Comparison of ENCODE assay signal across 11 cellular contexts in genomic region chrX:102154218-102154860, GRCh38. TPM values are rescaled to one million over a fixed set of nuclear protein-coding genes. Genes with fewer than 3 reads are reported as not detected.
DNase-seq lines count a peak whose midpoint lies in the region; ATAC-seq and TF ChIP-seq lines count a peak whose summit lies in the region.
"Had no signal": no experiment of that assay in that cellular context is flagged by ENCODE, and none has a peak within 500 bp of the region (broad histone marks: within the 10 kb centered on the region; RNA-seq: fewer than 3 reads in every experiment).

No MANE protein-coding gene starts in this region.

- H3K4me2 ChIP-seq in OCI-LY1 (ENCODE audit: low read length): no peak overlapping the region
- H3K4me2 ChIP-seq: BLaER1 had no signal

- 27% methylated on average over 11 of the region's 11 CpGs; no CpG with 5 or more reads in 1 of the 2 experiments for WGBS in endodermal cell (ENCODE audit: insufficient coverage in 1 of 2, insufficient read length in 1 of 2), 2 experiments
- WGBS in esophagus squamous epithelium, 2 donors: 0 to 19% methylated on average over 2 to 10 of the region's 11 CpGs

- no peaks in the 10 kb centered on the region for H3K9me2 ChIP-seq in OCI-LY1 (ENCODE audit: low read depth, low read length)

- H3K27me3 ChIP-seq in OCI-LY1 (ENCODE audit: insufficient read depth, low read length) (no peaks in the 10 kb centered on the region), endodermal cell (ENCODE audit: control insufficient read depth, insufficient read depth, low read length, poor library complexity, severe bottlenecking) (no peaks in the 10 kb centered on the region), esophagus squamous epithelium (peaks cover 0 to 5% (median 0%) of the 10 kb centered on the region in 4 donors)
- H3K27me3 ChIP-seq: BLaER1 had no signal

- peaks cover 10% of the 10 kb centered on the region for H3K4me1 Mint-ChIP-seq in endodermal cell

- no peaks in the 10 kb centered on the region for H3K36me3 ChIP-seq in OCI-LY1 (ENCODE audit: insufficient read depth, low read length)
- no peaks in the 10 kb centered on the region for H3K36me3 ChIP-seq in endodermal cell (ENCODE audit: control insufficient read depth, insufficient read depth, low read length)
- H3K36me3 ChIP-seq in esophagus squamous epithelium: no peaks in the 10 kb centered on the region
- H3K36me3 ChIP-seq: BLaER1 had no signal

- no peak for TF ChIP-seq POLR2A in esophagus squamous epithelium (IDR thresholded peaks at IDR 0.05)

- H3K79me2 ChIP-seq in OCI-LY1 (ENCODE audit: insufficient read depth, low read length): no peaks in the 10 kb centered on the region

- no peak for ATAC-seq in GM19455 (IDR thresholded peaks at IDR 0.05; ENCODE audit: unreplicated experiment)
- ATAC-seq in HG02588 (IDR thresholded peaks at IDR 0.05; ENCODE audit: unreplicated experiment): no peak

- H2AFZ ChIP-seq in OCI-LY1 (ENCODE audit: low read length): no peak overlapping the region

- no peaks in the 10 kb centered on the region for H3K27me3 Mint-ChIP-seq in endodermal cell (ENCODE audit: insufficient read depth)

- intact Hi-C loops in esophagus squamous epithelium (cut with DNase I): no loop called here

- H3K36me3 Mint-ChIP-seq in endodermal cell (ENCODE audit: low read depth): peaks cover 3% of the 10 kb centered on the region

- H3K9me3 Mint-ChIP-seq in endodermal cell: peaks cover 49% of the 10 kb centered on the region

- no peaks in the 10 kb centered on the region for H4K20me1 ChIP-seq in OCI-LY1 (ENCODE audit: insufficient read depth, low read length)
- H4K20me1 ChIP-seq: BLaER1 had no signal

- H3K27ac ChIP-seq in OCI-LY1 (ENCODE audit: low read depth, low read length, poor library complexity, severe bottlenecking) (no peak overlapping the region), endodermal cell (ENCODE audit: low read depth, low read length) (no peak overlapping the region), esophagus squamous epithelium (no peak overlapping the region)
- H3K27ac ChIP-seq: BLaER1 had no signal

- DNase-seq in NCI-H510A treated with DMSO at 0.1 percent for 48 hours (lab: John Stamatoyannopoulos, UW) (peak; percentile 17), NCI-H510A (lab: John Stamatoyannopoulos, UW) (no peak), endodermal cell (peak; percentile 78), esophagus squamous epithelium (lab: John Stamatoyannopoulos, UW) (no peak)
- DNase-seq in stimulated activated naive CD4-positive, alpha-beta T cell treated with Interleukin-2 at 50 U/mL for 16 hours (lab: John Stamatoyannopoulos, UW): peak; percentile 0

- no peaks in the 10 kb centered on the region for H3F3A ChIP-seq in OCI-LY1 (ENCODE audit: insufficient read depth, low read length)

- H3K27ac Mint-ChIP-seq in endodermal cell: no peak overlapping the region

- H3K9ac ChIP-seq in OCI-LY1 (ENCODE audit: low read length) (no peak overlapping the region), endodermal cell (ENCODE audit: extremely low read depth, low read length, poor library complexity, severe bottlenecking) (no peak overlapping the region)
- H3K9ac ChIP-seq: BLaER1 had no signal

- H3K4me1 ChIP-seq in OCI-LY1 (ENCODE audit: insufficient read depth, low read length, severe bottlenecking) (no peaks in the 10 kb centered on the region), endodermal cell (ENCODE audit: control insufficient read depth, insufficient read depth, low read length) (no peaks in the 10 kb centered on the region), esophagus squamous epithelium (peaks cover 0 to 15% (median 0%) of the 10 kb centered on the region in 3 donors)
- H3K4me1 ChIP-seq: BLaER1 had no signal

- TF ChIP-seq CTCF in OCI-LY1 (IDR thresholded peaks at IDR 0.05; ENCODE audit: low read length): peak; percentile 23; the same call in 1 of the 2 replicates
- TF ChIP-seq CTCF in endodermal cell (conservative IDR thresholded peaks at IDR 0.05): peak; percentile 75
- TF ChIP-seq CTCF in esophagus squamous epithelium (IDR thresholded peaks at IDR 0.05): peak in 2 of 6 experiments; percentile 9 to 14

- H3K9me3 ChIP-seq in OCI-LY1 (ENCODE audit: low read length): no peaks in the 10 kb centered on the region
- peaks cover 2% of the 10 kb centered on the region for H3K9me3 ChIP-seq in endodermal cell (ENCODE audit: control insufficient read depth, low read length)
- H3K9me3 ChIP-seq in esophagus squamous epithelium: no peaks in the 10 kb centered on the region

- peak overlapping the region; percentile 73 for H3K4me3 Mint-ChIP-seq in endodermal cell

- no peak overlapping the region for H3K4me3 ChIP-seq in OCI-LY1 (ENCODE audit: low read depth, low read length, poor library complexity, severe bottlenecking)
- no peak overlapping the region for H3K4me3 ChIP-seq in endodermal cell (ENCODE audit: low read length)
- H3K4me3 ChIP-seq in esophagus squamous epithelium: peak overlapping the region in 2 of 4 donors; percentile 53 to 64
- H3K4me3 ChIP-seq: BLaER1 had no signal

RNA-seq across cellular contexts. Expression of gene BEX5, which starts 1.4 kb away (rescaled TPM):
- total RNA-seq in endodermal cell (1 to 10 TPM; 5.6 to 8.4 TPM), esophagus squamous epithelium (1 to 10 TPM in 2 of 4 donors, not detected in 2; 1.5 to 2.3 TPM)
- 3.0 TPM for polyA plus RNA-seq in endodermal cell (2013, experiment 1 of 2)
- polyA plus RNA-seq in endodermal cell (2013, experiment 2 of 2): 3.9 TPM
- total RNA-seq: LHCN-M2 had no signal

RNA-seq across cellular contexts. Expression of gene TCEAL6, which starts 12.1 kb away (rescaled TPM):
- total RNA-seq in endodermal cell (not detected), esophagus squamous epithelium (not detected)
- not detected for polyA plus RNA-seq in endodermal cell (2013, experiment 1 of 2)
- polyA plus RNA-seq in endodermal cell (2013, experiment 2 of 2): not detected
- total RNA-seq: astrocyte, LHCN-M2 had no signal

RNA-seq across cellular contexts. Expression of gene TCEAL2, which starts 28.9 kb away (rescaled TPM):
- total RNA-seq in endodermal cell (10 to 100 TPM in 1 of 2 donors, 1 to 10 TPM in 1; 3.5 to 11.7 TPM), esophagus squamous epithelium (1 to 10 TPM in 1 of 4 donors, under 1 TPM in 2, not detected in 1; 0.35 to 3.2 (median 0.57) TPM)
- 7.4 TPM for polyA plus RNA-seq in endodermal cell (2013, experiment 1 of 2)
- polyA plus RNA-seq in endodermal cell (2013, experiment 2 of 2): 5.4 TPM
- total RNA-seq: LHCN-M2 had no signal

Comparison
In these comparisons a context has a peak if more than half of its experiments do, and no peak if none do; other contexts are left out.
1. DNase-seq: peak in NCI-H510A treated with DMSO at 0.1 percent for 48 hours (single experiment), endodermal cell (single experiment) and stimulated activated naive CD4-positive, alpha-beta T cell treated with Interleukin-2 at 50 U/mL for 16 hours (single experiment); none in NCI-H510A (single experiment) and esophagus squamous epithelium (single experiment).